In genomic region chr22:19717691-19718254, GRCh38 we compare ENCODE assay signal across 1 cellular context.
TF ChIP-seq lines count a peak whose summit lies in the region.

No MANE protein-coding gene starts in this region.

TF ChIP-seq in K562, 482 proteins besides CTCF, POLR2A, EP300 and RAD21 (continued from another document and continues in another):
- no peak for TF ChIP-seq ZNF318 (IDR thresholded peaks at IDR 0.05; ENCODE audit: borderline replicate concordance in 1 of 2, low read depth in 1 of 2)
- TF ChIP-seq HMGN3 (IDR thresholded peaks at IDR 0.05; ENCODE audit: borderline replicate concordance, extremely low read depth, insufficient read length, low read depth, low read length): no peak
- TF ChIP-seq HINFP (tag; conservative IDR thresholded peaks at IDR 0.05; ENCODE audit: low read depth): no peak
- TF ChIP-seq ERF (CRISPR knock-in tag; IDR thresholded peaks at IDR 0.05): no peak
- TF ChIP-seq TBP (optimal IDR thresholded peaks at IDR 0.05; ENCODE audit: low read depth, low read length): no peak
- TF ChIP-seq ZNF274 (IDR thresholded peaks at IDR 0.05; ENCODE audit: borderline replicate concordance, low read depth, low read length): no peak
- TF ChIP-seq CHD4 (IDR thresholded peaks at IDR 0.05; ENCODE audit: insufficient read depth, insufficient replicate concordance, low read depth, low read length, poor library complexity, severe bottlenecking): peak; percentile 82
- peak; percentile 86; the same call in 1 of the 2 replicates for TF ChIP-seq ZFPM2 (CRISPR knock-in tag; IDR thresholded peaks at IDR 0.05)
- TF ChIP-seq ZNF696 (CRISPR knock-in tag; conservative IDR thresholded peaks at IDR 0.05): no peak
- no peak for TF ChIP-seq EWSR1 (IDR thresholded peaks at IDR 0.05; ENCODE audit: borderline replicate concordance, low read depth, partially characterized antibody)
- no peak for TF ChIP-seq ELK1 (CRISPR knock-in tag; IDR thresholded peaks at IDR 0.05)
- peak; percentile 46 for TF ChIP-seq CBFA2T3 (IDR thresholded peaks at IDR 0.05)
- no peak for TF ChIP-seq ZNF431 (CRISPR knock-in tag; IDR thresholded peaks at IDR 0.05)
- no peak for TF ChIP-seq MCM5 (IDR thresholded peaks at IDR 0.05; ENCODE audit: low read depth)
- no peak for TF ChIP-seq BCL6 (CRISPR knock-in tag; IDR thresholded peaks at IDR 0.05)
- no peak for TF ChIP-seq HDAC3 (IDR thresholded peaks at IDR 0.05; ENCODE audit: borderline replicate concordance, partially characterized antibody)
- peak; percentile 77 for TF ChIP-seq CGGBP1 (CRISPR knock-in tag; IDR thresholded peaks at IDR 0.05)
- TF ChIP-seq PTBP1 (IDR thresholded peaks at IDR 0.05; ENCODE audit: low read depth, low read length): peak; percentile 75; the same call in 1 of the 2 replicates
- TF ChIP-seq HNRNPH1 (optimal IDR thresholded peaks at IDR 0.05; ENCODE audit: low read depth, low read length): no peak
- no peak for TF ChIP-seq CTBP1 (IDR thresholded peaks at IDR 0.05; ENCODE audit: borderline replicate concordance)
- TF ChIP-seq HES1 (IDR thresholded peaks at IDR 0.05; ENCODE audit: low read depth): no peak
- no peak for TF ChIP-seq ZNF75A (CRISPR knock-in tag; IDR thresholded peaks at IDR 0.05)
- TF ChIP-seq HDAC8 (tag; IDR thresholded peaks at IDR 0.05): peak; percentile 68
- TF ChIP-seq RREB1 (CRISPR knock-in tag; IDR thresholded peaks at IDR 0.05): no peak
- TF ChIP-seq POLR2B (IDR thresholded peaks at IDR 0.05; ENCODE audit: low read depth, partially characterized antibody): peak; percentile 52
- no peak for TF ChIP-seq ZBTB11 (CRISPR knock-in tag; IDR thresholded peaks at IDR 0.05)
- no peak for TF ChIP-seq ZNF146 (CRISPR knock-in tag; IDR thresholded peaks at IDR 0.05; ENCODE audit: unreplicated experiment)
- TF ChIP-seq VEZF1 (CRISPR knock-in tag; IDR thresholded peaks at IDR 0.05): no peak
- TF ChIP-seq SAFB2 (IDR thresholded peaks at IDR 0.05; ENCODE audit: borderline replicate concordance, low read depth, low read length, severe bottlenecking): no peak
- no peak for TF ChIP-seq CCAR2 (IDR thresholded peaks at IDR 0.05; ENCODE audit: low read depth, low read length)
- no peak for TF ChIP-seq ZBTB26 (CRISPR knock-in tag; IDR thresholded peaks at IDR 0.05)
- no peak for TF ChIP-seq FOXJ2 (tag; IDR thresholded peaks at IDR 0.05)
